In the genomic region with DNA sequence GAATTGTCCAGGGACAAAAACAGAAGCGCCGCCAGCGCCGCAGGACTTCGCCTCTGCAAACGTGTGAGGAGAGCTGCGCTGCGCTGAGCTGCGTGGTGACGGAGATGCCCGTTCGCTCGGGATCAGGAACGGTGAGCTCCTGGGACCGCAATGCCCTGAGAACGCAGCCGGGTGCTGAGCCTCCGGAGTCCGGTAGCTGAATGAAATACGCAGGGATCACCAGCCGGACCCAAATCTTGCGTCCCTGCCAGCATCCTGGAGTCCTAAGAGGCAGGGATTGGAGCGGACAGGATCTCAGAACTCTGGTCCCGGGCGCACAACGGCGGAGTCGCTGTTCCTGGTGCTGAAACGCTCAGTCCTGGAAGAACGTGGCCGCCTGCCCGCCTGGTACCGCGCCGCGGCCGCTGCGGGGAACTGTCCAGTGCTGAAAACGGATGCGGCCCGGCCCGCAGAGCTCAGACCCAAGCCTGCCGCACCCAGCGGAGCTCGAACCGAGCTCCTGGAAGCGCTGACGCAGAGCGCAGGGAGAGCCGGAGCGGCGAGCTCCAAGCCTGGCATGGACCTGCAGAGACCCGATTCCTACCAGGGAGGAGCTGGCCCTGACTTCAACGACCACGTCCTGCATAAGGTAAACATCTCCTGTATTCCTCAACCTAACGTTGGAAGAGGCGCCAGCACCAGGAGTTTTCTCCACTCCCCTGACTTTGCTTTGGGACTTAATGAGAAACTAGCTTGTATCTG, we compare ENCODE assay signal across 1 cellular context.
TF ChIP-seq lines count a peak whose summit lies in the region.

No MANE protein-coding gene starts in this region.

TF ChIP-seq in HepG2, 621 proteins besides CTCF, POLR2A, EP300 and RAD21 (continued from another document and continues in another):
- TF ChIP-seq, protein P1, sequence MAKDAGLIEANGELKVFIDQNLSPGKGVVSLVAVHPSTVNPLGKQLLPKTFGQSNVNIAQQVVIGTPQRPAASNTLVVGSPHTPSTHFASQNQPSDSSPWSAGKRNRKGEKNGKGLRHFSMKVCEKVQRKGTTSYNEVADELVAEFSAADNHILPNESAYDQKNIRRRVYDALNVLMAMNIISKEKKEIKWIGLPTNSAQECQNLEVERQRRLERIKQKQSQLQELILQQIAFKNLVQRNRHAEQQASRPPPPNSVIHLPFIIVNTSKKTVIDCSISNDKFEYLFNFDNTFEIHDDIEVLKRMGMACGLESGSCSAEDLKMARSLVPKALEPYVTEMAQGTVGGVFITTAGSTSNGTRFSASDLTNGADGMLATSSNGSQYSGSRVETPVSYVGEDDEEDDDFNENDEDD (CRISPR knock-in tag; IDR thresholded peaks at IDR 0.05; ENCODE audit: borderline replicate concordance), result peak; percentile 92
- TF ChIP-seq ZNF816 (CRISPR knock-in tag; IDR thresholded peaks at IDR 0.05; ENCODE audit: borderline replicate concordance) (peak; percentile 100), RFX5 (IDR thresholded peaks at IDR 0.05; ENCODE audit: low read depth, low read length) (no peak), CCAR2 (optimal IDR thresholded peaks at IDR 0.05; ENCODE audit: low read depth, low read length) (no peak), NR1H2 (CRISPR knock-in tag; IDR thresholded peaks at IDR 0.05; ENCODE audit: borderline replicate concordance, low read depth) (peak; percentile 99), ZKSCAN8 (CRISPR knock-in tag; IDR thresholded peaks at IDR 0.05; ENCODE audit: borderline replicate concordance) (peak; percentile 98), RNF2 (conservative IDR thresholded peaks at IDR 0.05; ENCODE audit: low read depth) (0 out of 2 replicates have a peak, but pooled peaks have one; percentile 72), ZSCAN9 (CRISPR knock-in tag; IDR thresholded peaks at IDR 0.05; ENCODE audit: borderline replicate concordance) (peak; percentile 100), SSRP1 (CRISPR knock-in tag; IDR thresholded peaks at IDR 0.05) (no peak; the same call in 1 of the 2 replicates), PAF1 (CRISPR knock-in tag; IDR thresholded peaks at IDR 0.05) (peak; percentile 89; the same call in 1 of the 2 replicates), SNAI1 (CRISPR knock-in tag; IDR thresholded peaks at IDR 0.05; ENCODE audit: borderline replicate concordance) (peak; percentile 100), PHF8 (CRISPR knock-in tag; IDR thresholded peaks at IDR 0.05) (peak; percentile 74; the same call in 1 of the 2 replicates), ZNF563 (CRISPR knock-in tag; IDR thresholded peaks at IDR 0.05) (peak; percentile 100), HNRNPH1 (optimal IDR thresholded peaks at IDR 0.05; ENCODE audit: low read depth, low read length) (no peak), RXRA (CRISPR knock-in tag; IDR thresholded peaks at IDR 0.05) (peak; percentile 93), KDM5B (CRISPR knock-in tag; IDR thresholded peaks at IDR 0.05; ENCODE audit: borderline replicate concordance) (peak; percentile 100), ZSCAN22 (CRISPR knock-in tag; IDR thresholded peaks at IDR 0.05) (peak; percentile 92), NFE2 (CRISPR knock-in tag; IDR thresholded peaks at IDR 0.05) (peak; percentile 79), ZNF138 (CRISPR knock-in tag; IDR thresholded peaks at IDR 0.05; ENCODE audit: low read depth) (peak; percentile 100), ZNF431 (CRISPR knock-in tag; IDR thresholded peaks at IDR 0.05; ENCODE audit: borderline replicate concordance, low read depth) (peak; percentile 100), ZNF101 (CRISPR knock-in tag; IDR thresholded peaks at IDR 0.05; ENCODE audit: borderline replicate concordance, low read depth) (peak; percentile 98), NR2F6 (IDR thresholded peaks at IDR 0.05) (no peak), NR2F6 (CRISPR knock-in tag; IDR thresholded peaks at IDR 0.05) (peak; percentile 89), PHF21A (CRISPR knock-in tag; IDR thresholded peaks at IDR 0.05) (peak; percentile 78), ZNF878 (CRISPR knock-in tag; IDR thresholded peaks at IDR 0.05) (peak; percentile 100), GZF1 (CRISPR knock-in tag; IDR thresholded peaks at IDR 0.05) (peak; percentile 97), RBM39 (IDR thresholded peaks at IDR 0.05; ENCODE audit: low read depth, low read length, poor library complexity, severe bottlenecking) (peak; percentile 76), ZNF10 (CRISPR knock-in tag; IDR thresholded peaks at IDR 0.05; ENCODE audit: borderline replicate concordance, low read depth) (peak; percentile 91; the same call in 1 of the 2 replicates), TSC22D2 (CRISPR knock-in tag; IDR thresholded peaks at IDR 0.05; ENCODE audit: borderline replicate concordance) (peak; percentile 100), MBD4 (IDR thresholded peaks at IDR 0.05; ENCODE audit: borderline replicate concordance, low read length) (no peak), CBX1 (IDR thresholded peaks at IDR 0.05; ENCODE audit: low read depth) (peak; percentile 63), NFYB (CRISPR knock-in tag; IDR thresholded peaks at IDR 0.05) (peak; percentile 73), SAFB2 (CRISPR knock-in tag; IDR thresholded peaks at IDR 0.05; ENCODE audit: borderline replicate concordance, low read depth) (peak; percentile 100), BORCS8-MEF2B (CRISPR knock-in tag; IDR thresholded peaks at IDR 0.05) (peak; percentile 100), THAP11 (CRISPR knock-in tag; IDR thresholded peaks at IDR 0.05) (peak; percentile 91), SOX13 (IDR thresholded peaks at IDR 0.05) (no peak), SOX13 (CRISPR knock-in tag; conservative IDR thresholded peaks at IDR 0.05 in 1 of 2, IDR thresholded peaks at IDR 0.05 in 1 of 2) (peak in 1 of 2 experiments; percentile 91; a peak in 2 of 4 replicates), ZSCAN29 (CRISPR knock-in tag; conservative IDR thresholded peaks at IDR 0.05) (peak; percentile 83; the same call in 1 of the 2 replicates)
- TF ChIP-seq, protein P2, sequence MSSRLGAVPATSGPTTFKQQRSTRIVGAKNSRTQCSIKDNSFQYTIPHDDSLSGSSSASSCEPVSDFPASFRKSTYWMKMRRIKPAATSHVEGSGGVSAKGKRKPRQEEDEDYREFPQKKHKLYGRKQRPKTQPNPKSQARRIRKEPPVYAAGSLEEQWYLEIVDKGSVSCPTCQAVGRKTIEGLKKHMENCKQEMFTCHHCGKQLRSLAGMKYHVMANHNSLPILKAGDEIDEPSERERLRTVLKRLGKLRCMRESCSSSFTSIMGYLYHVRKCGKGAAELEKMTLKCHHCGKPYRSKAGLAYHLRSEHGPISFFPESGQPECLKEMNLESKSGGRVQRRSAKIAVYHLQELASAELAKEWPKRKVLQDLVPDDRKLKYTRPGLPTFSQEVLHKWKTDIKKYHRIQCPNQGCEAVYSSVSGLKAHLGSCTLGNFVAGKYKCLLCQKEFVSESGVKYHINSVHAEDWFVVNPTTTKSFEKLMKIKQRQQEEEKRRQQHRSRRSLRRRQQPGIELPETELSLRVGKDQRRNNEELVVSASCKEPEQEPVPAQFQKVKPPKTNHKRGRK (CRISPR knock-in tag; IDR thresholded peaks at IDR 0.05), result peak; percentile 88; the same call in 1 of the 2 replicates
- TF ChIP-seq, protein P3, sequence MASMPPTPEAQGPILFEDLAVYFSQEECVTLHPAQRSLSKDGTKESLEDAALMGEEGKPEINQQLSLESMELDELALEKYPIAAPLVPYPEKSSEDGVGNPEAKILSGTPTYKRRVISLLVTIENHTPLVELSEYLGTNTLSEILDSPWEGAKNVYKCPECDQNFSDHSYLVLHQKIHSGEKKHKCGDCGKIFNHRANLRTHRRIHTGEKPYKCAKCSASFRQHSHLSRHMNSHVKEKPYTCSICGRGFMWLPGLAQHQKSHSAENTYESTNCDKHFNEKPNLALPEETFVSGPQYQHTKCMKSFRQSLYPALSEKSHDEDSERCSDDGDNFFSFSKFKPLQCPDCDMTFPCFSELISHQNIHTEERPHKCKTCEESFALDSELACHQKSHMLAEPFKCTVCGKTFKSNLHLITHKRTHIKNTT (CRISPR knock-in tag; IDR thresholded peaks at IDR 0.05), result no peak
- TF ChIP-seq, protein P4, sequence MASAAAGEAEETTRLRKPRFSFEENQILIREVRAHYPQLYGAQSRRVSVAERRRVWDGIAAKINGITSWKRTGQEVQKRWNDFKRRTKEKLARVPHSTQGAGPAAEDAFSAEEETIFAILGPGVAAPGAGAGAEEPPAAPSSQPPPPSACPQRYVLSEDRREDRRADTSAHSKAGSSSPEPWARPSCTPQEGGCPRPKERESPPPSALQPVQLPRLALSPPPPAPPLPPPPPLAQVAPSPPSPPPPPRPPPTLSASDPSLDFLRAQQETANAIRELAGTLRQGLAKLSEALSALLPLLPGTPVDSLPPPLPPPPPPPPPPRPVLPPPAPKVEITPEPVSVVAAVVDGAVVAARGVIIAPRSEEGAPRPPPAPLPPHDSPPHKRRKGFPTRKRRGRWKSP (CRISPR knock-in tag; IDR thresholded peaks at IDR 0.05), result peak; percentile 99
- TF ChIP-seq, protein P5, sequence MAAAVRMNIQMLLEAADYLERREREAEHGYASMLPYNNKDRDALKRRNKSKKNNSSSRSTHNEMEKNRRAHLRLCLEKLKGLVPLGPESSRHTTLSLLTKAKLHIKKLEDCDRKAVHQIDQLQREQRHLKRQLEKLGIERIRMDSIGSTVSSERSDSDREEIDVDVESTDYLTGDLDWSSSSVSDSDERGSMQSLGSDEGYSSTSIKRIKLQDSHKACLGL (CRISPR knock-in tag; IDR thresholded peaks at IDR 0.05), result peak; percentile 100
- TF ChIP-seq, protein P6, sequence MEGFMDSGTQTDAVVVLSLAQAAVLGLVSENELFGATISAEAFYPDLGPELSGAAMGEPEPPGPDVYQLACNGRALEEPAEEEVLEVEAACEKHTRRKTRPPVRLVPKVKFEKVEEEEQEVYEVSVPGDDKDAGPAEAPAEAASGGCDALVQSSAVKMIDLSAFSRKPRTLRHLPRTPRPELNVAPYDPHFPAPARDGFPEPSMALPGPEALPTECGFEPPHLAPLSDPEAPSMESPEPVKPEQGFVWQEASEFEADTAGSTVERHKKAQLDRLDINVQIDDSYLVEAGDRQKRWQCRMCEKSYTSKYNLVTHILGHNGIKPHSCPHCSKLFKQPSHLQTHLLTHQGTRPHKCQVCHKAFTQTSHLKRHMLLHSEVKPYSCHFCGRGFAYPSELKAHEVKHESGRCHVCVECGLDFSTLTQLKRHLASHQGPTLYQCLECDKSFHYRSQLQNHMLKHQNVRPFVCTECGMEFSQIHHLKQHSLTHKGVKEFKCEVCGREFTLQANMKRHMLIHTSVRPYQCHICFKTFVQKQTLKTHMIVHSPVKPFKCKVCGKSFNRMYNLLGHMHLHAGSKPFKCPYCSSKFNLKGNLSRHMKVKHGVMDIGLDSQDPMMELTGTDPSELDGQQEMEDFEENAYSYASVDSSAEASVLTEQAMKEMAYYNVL (CRISPR knock-in tag; IDR thresholded peaks at IDR 0.05; ENCODE audit: borderline replicate concordance), result peak; percentile 98
- TF ChIP-seq, protein P7, sequence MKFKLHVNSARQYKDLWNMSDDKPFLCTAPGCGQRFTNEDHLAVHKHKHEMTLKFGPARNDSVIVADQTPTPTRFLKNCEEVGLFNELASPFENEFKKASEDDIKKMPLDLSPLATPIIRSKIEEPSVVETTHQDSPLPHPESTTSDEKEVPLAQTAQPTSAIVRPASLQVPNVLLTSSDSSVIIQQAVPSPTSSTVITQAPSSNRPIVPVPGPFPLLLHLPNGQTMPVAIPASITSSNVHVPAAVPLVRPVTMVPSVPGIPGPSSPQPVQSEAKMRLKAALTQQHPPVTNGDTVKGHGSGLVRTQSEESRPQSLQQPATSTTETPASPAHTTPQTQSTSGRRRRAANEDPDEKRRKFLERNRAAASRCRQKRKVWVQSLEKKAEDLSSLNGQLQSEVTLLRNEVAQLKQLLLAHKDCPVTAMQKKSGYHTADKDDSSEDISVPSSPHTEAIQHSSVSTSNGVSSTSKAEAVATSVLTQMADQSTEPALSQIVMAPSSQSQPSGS (CRISPR knock-in tag; IDR thresholded peaks at IDR 0.05), result peak; percentile 99
- TF ChIP-seq, protein P8, sequence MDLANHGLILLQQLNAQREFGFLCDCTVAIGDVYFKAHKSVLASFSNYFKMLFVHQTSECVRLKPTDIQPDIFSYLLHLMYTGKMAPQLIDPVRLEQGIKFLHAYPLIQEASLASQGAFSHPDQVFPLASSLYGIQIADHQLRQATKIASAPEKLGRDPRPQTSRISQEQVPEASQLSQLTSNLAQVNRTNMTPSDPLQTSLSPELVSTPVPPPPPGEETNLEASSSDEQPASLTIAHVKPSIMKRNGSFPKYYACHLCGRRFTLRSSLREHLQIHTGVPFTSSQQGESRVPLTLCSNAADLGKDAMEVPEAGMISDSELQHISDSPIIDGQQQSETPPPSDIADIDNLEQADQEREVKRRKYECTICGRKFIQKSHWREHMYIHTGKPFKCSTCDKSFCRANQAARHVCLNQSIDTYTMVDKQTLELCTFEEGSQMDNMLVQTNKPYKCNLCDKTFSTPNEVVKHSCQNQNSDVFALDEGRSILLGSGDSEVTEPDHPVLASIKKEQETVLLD (CRISPR knock-in tag; IDR thresholded peaks at IDR 0.05; ENCODE audit: low read depth), result peak; percentile 98
- TF ChIP-seq, protein P9, sequence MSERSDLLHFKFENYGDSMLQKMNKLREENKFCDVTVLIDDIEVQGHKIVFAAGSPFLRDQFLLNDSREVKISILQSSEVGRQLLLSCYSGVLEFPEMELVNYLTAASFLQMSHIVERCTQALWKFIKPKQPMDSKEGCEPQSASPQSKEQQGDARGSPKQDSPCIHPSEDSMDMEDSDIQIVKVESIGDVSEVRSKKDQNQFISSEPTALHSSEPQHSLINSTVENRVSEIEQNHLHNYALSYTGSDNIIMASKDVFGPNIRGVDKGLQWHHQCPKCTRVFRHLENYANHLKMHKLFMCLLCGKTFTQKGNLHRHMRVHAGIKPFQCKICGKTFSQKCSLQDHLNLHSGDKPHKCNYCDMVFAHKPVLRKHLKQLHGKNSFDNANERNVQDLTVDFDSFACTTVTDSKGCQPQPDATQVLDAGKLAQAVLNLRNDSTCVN (CRISPR knock-in tag; IDR thresholded peaks at IDR 0.05; ENCODE audit: borderline replicate concordance), result peak; percentile 99
- TF ChIP-seq, protein P10, sequence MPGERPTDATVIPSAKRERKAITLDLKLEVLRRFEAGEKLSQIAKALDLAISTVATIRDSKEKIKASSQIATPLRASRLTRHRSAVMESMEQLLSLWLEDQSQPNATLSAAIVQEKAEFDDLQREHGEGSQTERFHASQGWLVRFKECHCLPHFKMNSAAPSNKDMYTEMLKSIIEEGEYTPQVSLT (CRISPR knock-in tag; IDR thresholded peaks at IDR 0.05; ENCODE audit: borderline replicate concordance, low read depth), result peak; percentile 100
- TF ChIP-seq, protein P11, sequence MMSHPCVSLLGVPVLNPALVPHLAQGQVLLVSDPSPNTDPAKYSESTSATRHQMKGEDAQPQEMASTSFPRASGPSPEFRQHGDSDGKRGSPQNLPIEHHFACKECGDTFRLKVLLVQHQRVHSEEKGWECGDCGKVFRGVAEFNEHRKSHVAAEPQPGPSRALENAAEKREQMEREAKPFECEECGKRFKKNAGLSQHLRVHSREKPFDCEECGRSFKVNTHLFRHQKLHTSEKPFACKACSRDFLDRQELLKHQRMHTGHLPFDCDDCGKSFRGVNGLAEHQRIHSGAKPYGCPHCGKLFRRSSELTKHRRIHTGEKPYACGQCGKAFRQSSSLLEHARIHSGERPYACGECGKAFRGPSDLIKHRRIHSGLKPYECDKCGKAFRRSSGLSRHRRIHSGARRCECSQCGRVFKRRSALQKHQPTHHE (CRISPR knock-in tag; IDR thresholded peaks at IDR 0.05; ENCODE audit: borderline replicate concordance), result peak; percentile 100
